In the genomic region with DNA sequence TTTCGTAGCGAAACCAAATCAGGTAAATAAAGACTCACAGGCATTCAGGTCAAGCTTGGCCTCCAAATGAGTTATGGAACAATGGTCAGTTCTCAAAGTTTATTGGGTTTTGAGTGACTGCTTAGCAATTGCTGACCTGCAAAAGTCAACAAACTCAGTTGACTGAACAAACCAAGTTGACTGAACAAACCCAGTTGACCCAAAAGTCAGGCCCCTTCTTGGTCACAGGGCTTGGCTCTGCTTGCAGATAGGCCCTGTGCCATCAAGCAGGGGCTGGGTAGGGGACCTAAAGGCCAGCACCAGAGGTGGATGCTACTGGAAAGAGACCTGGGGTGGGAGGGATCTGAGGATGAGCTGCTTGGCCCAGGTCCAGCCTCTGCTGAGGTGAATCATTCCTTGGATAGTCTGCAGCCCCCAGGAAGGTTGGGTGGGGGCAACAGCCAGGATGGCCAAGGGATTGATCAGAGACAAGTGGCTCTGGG, we compare ENCODE assay signal across 17 cellular contexts.
"Had no signal": no experiment of that assay in that cellular context is flagged by ENCODE, and none has a peak within 500 bp of the region (broad histone marks: within the 10 kb centered on the region; RNA-seq: fewer than 3 reads in every experiment).

No MANE protein-coding gene starts in this region.

- H3K9me3 ChIP-seq: adrenal gland, ascending aorta, heart right ventricle, lower lobe of right lung, tibial artery had no signal

- H3K27me3 ChIP-seq: adrenal gland, ascending aorta, heart right ventricle, tibial artery had no signal

- H3K4me3 ChIP-seq: adrenal gland, ascending aorta, heart right ventricle, lower lobe of right lung, neural progenitor cell, tibial artery had no signal

- H3K9ac ChIP-seq: neural progenitor cell had no signal

- H3K36me3 ChIP-seq: adrenal gland, ascending aorta, heart right ventricle, lower lobe of right lung, neural progenitor cell, tibial artery, WERI-Rb-1 had no signal

- ATAC-seq: activated T-helper 17 cell treated with anti-CD3 and anti-CD28 coated beads, Interleukin-2, amount 50 U/mL, for 72 hours; heart right ventricle; naive thymus-derived CD8-positive, alpha-beta T cell; T-cell had no signal

- H3K4me1 ChIP-seq: adrenal gland, ascending aorta, tibial artery had no signal

- DNase-seq: activated CD4-positive, alpha-beta T cell treated with anti-CD3 and anti-CD28 coated beads for 1 hour; activated naive CD4-positive, alpha-beta T cell; activated T-cell treated with anti-CD3 and anti-CD28 coated beads, Interleukin-2, amount 50 U/mL, for 24 hours; adrenal gland; central memory CD4-positive, alpha-beta T cell; foreskin fibroblast; heart right ventricle; lower lobe of right lung; naive thymus-derived CD8-positive, alpha-beta T cell; stimulated activated CD4-positive, alpha-beta T cell treated with anti-CD3 and anti-CD28 coated beads, Interleukin-4, amount 100 ng/mL, for 24 hours; stimulated activated naive CD4-positive, alpha-beta T cell treated with Interleukin-2 at 50 U/mL for 16 hours; T-cell; tibial artery; WERI-Rb-1 had no signal

- H3K27ac ChIP-seq: adrenal gland, ascending aorta, heart right ventricle, neural progenitor cell, tibial artery, WERI-Rb-1 had no signal
